In the genomic region with DNA sequence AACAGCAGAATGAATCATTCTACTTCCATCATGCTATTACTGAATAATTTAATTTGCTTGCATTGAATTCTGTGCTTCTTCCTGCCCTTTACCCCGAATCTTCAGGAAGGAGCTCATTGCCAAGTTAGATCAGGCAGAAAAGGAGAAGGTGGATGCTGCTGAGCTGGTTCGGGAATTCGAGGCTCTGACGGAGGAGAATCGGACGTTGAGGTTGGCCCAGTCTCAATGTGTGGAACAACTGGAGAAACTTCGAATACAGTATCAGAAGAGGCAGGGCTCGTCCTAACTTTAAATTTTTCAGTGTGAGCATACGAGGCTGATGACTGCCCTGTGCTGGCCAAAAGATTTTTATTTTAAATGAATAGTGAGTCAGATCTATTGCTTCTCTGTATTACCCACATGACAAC, we compare ENCODE assay signal across 17 cellular contexts. TPM values are rescaled to one million over a fixed set of nuclear protein-coding genes. Genes with fewer than 3 reads are reported as not detected.
A peak's percentile ranks its signal among the peaks of the same experiment; 100 is the strongest.
DNase-seq lines count a peak whose midpoint lies in the region; ATAC-seq, FAIRE-seq and TF ChIP-seq lines count a peak whose summit lies in the region.
"Had no signal": no experiment of that assay in that cellular context is flagged by ENCODE, and none has a peak within 500 bp of the region (broad histone marks: within the 10 kb centered on the region; RNA-seq: fewer than 3 reads in every experiment).

No MANE protein-coding gene starts in this region.

- H3K27ac ChIP-seq in A549, result peak overlapping the region; percentile 18 to 33; a peak in 2 of 6 replicates
- H3K27ac ChIP-seq in PC-3 (ENCODE audit: low read length), result peak overlapping the region; percentile 17
- no peak overlapping the region for H3K27ac ChIP-seq in A673 (ENCODE audit: low read depth, low read length, poor library complexity, severe bottlenecking)

- TF ChIP-seq CTCF in A549 (IDR thresholded peaks at IDR 0.05), result no peak
- TF ChIP-seq CTCF in PC-3 (conservative IDR thresholded peaks at IDR 0.05; ENCODE audit: low read depth, low read length), result no peak
- TF ChIP-seq CTCF in osteocyte (IDR thresholded peaks at IDR 0.05), result no peak
- TF ChIP-seq CTCF in A673 (conservative IDR thresholded peaks at IDR 0.05; ENCODE audit: low read depth, low read length), result no peak

- 80% methylated on average over 9 of the region's 9 CpGs for WGBS in A549 (ENCODE audit: missing lambda C conversion rate)

- H3K4me1 ChIP-seq in A549 (peaks cover 41% of the 10 kb centered on the region), PC-3 (ENCODE audit: insufficient read depth, low read length) (peaks cover 23% of the 10 kb centered on the region), A673 (ENCODE audit: insufficient read depth, low read length, poor library complexity, severe bottlenecking) (no peaks in the 10 kb centered on the region)
- H3K4me1 ChIP-seq: parathyroid adenoma had no signal

- TF ChIP-seq RAD21 in A549 (conservative IDR thresholded peaks at IDR 0.05 in 1 of 2, IDR thresholded peaks at IDR 0.05 in 1 of 2), result no peak

- H3K4me3 ChIP-seq in A549 (no peak overlapping the region), PC-3 (ENCODE audit: low read length) (peak overlapping the region; percentile 12; the same call in 1 of the 2 replicates), A673 (ENCODE audit: low read depth, low read length, poor library complexity, severe bottlenecking) (no peak overlapping the region)
- H3K4me3 ChIP-seq: dorsolateral prefrontal cortex, GM12878 had no signal

- no peak overlapping the region for H3K9ac ChIP-seq in PC-3 (ENCODE audit: low read length)
- H3K9ac ChIP-seq: parathyroid adenoma had no signal

- BruUV-seq in PC-3 (replicated peaks; lab: Mats Ljungman, UMichigan), result no TSS peak
- no TSS peak for BruUV-seq in A673 (replicated peaks; lab: Mats Ljungman, UMichigan)

- H4K20me1 ChIP-seq in PC-3 (ENCODE audit: low read length), result no peaks in the 10 kb centered on the region

- no peaks in the 10 kb centered on the region for H3K79me2 ChIP-seq in PC-3 (ENCODE audit: low read length)
- H3K79me2 ChIP-seq: parathyroid adenoma had no signal

- ATAC-seq in A549, result no peak
- peak; percentile 80 for ATAC-seq in PC-3
- ATAC-seq in activated CD8-positive, alpha-beta memory T cell treated with anti-CD3 and anti-CD28 coated beads, Interleukin-2, amount 10 ng/mL, durations not matched to agents 7 days and 5 days, result no peak
- ATAC-seq: GM12878; stimulated activated naive CD8-positive, alpha-beta T cell treated with anti-CD3 and anti-CD28 coated beads, Interleukin-15, amount 100 ng/mL, for 72 hours had no signal

- no peak for TF ChIP-seq EP300 in A549 (IDR thresholded peaks at IDR 0.05)

- H3K9me3 Mint-ChIP-seq in osteocyte (ENCODE audit: unreplicated experiment), result no peaks in the 10 kb centered on the region
- no peaks in the 10 kb centered on the region for H3K9me3 Mint-ChIP-seq in activated CD8-positive, alpha-beta memory T cell treated with anti-CD3 and anti-CD28 coated beads, Interleukin-2, amount 10 ng/mL, durations not matched to agents 7 days and 5 days (ENCODE audit: low read depth)
- H3K9me3 Mint-ChIP-seq: activated CD4-positive, alpha-beta memory T cell treated with anti-CD3 and anti-CD28 coated beads for 36 hours; stimulated activated naive CD8-positive, alpha-beta T cell treated with anti-CD3 and anti-CD28 coated beads, Interleukin-15, amount 100 ng/mL, for 72 hours had no signal

- H3K27me3 Mint-ChIP-seq in osteocyte (ENCODE audit: unreplicated experiment), result no peaks in the 10 kb centered on the region
- peaks cover 7% of the 10 kb centered on the region for H3K27me3 Mint-ChIP-seq in activated CD8-positive, alpha-beta memory T cell treated with anti-CD3 and anti-CD28 coated beads, Interleukin-2, amount 10 ng/mL, durations not matched to agents 7 days and 5 days
- H3K27me3 Mint-ChIP-seq: activated CD4-positive, alpha-beta memory T cell treated with anti-CD3 and anti-CD28 coated beads for 36 hours; stimulated activated naive CD8-positive, alpha-beta T cell treated with anti-CD3 and anti-CD28 coated beads, Interleukin-15, amount 100 ng/mL, for 72 hours had no signal

- no peak for TF ChIP-seq POLR2A in A549 (IDR thresholded peaks at IDR 0.05; ENCODE audit: low read length)

- FAIRE-seq in A549 (lab: Jason Lieb, UNC), result no peak
- FAIRE-seq: GM12878 had no signal

- DNase-seq in A549 (ENCODE audit: low read depth in 1 of 2, low spot score in 1 of 2), result no peak
- DNase-seq in PC-3, result peak; percentile 54
- DNase-seq in fibroblast of gingiva (ENCODE audit: low read depth), result peak; percentile 34
- DNase-seq in osteocyte (ENCODE audit: extremely low spot score, unreplicated experiment), result no peak
- no peak for DNase-seq in A673 (ENCODE audit: low spot score)
- no peak for DNase-seq in T-helper 9 cell
- DNase-seq in activated CD8-positive, alpha-beta memory T cell treated with anti-CD3 and anti-CD28 coated beads, Interleukin-2, amount 10 ng/mL, durations not matched to agents 7 days and 5 days, result no peak
- no peak for DNase-seq in DMS114 treated with DMSO at 0.1 percent for 48 hours (lab: John Stamatoyannopoulos, UW; ENCODE audit: unreplicated experiment)
- DNase-seq: activated CD4-positive, alpha-beta memory T cell treated with anti-CD3 and anti-CD28 coated beads for 36 hours; dorsolateral prefrontal cortex; KG1; NCI-H1694 treated with DMSO at 0.1 percent for 48 hours; stimulated activated naive CD8-positive, alpha-beta T cell treated with anti-CD3 and anti-CD28 coated beads, Interleukin-15, amount 100 ng/mL, for 72 hours had no signal

- POLR2A ChIA-PET in A549 (lab: Yijun Ruan, JAX), result no interaction called here
- POLR2A ChIA-PET in PC-3 (lab: Charles Lee; ENCODE audit: unreplicated experiment), result interaction anchor here (0.6 to 0.7 kb wide), 2 partner anchors 21 to 34 kb away, joined by 4 read pairs; no protein-coding TSS in a partner anchor
- POLR2A ChIA-PET in A673 (lab: Charles Lee; ENCODE audit: low non-redundant PET), result interaction anchor here (0.7 kb wide), 1 partner anchor 122 kb away, joined by 3 read pairs; no protein-coding TSS in a partner anchor

- H3K36me3 ChIP-seq in PC-3 (ENCODE audit: low read depth, low read length), result no peaks in the 10 kb centered on the region
- H3K36me3 ChIP-seq in A673 (ENCODE audit: insufficient read depth, low read length, poor library complexity, severe bottlenecking), result no peaks in the 10 kb centered on the region

- H3K4me2 ChIP-seq in A549, result peak overlapping the region; percentile 61
- peak overlapping the region; percentile 62 for H3K4me2 ChIP-seq in PC-3 (ENCODE audit: low read length)

- H2AFZ ChIP-seq in PC-3 (ENCODE audit: low read length), result peak overlapping the region; percentile 27
- H2AFZ ChIP-seq: parathyroid adenoma had no signal

- CTCF ChIA-PET in A549 (lab: Yijun Ruan, JAX), result interaction anchor here (1.3 to 2.0 kb wide), 2 partner anchors 10 to 173 kb away, joined by 5 to 13 read pairs; no protein-coding TSS in a partner anchor
- CTCF ChIA-PET in PC-3 (lab: Charles Lee), result interaction anchor here (0.5 to 1.0 kb wide), 5 partner anchors 74 to 331 kb away, joined by 3 to 8 read pairs (median 5); no protein-coding TSS in a partner anchor
- CTCF ChIA-PET in A673 (lab: Charles Lee), result interaction anchor here (1.2 kb wide), 1 partner anchor 10 kb away, joined by 4 read pairs; no protein-coding TSS in a partner anchor
- CTCF ChIA-PET in activated CD8-positive, alpha-beta memory T cell treated with anti-CD3 and anti-CD28 coated beads, Interleukin-2, amount 10 ng/mL, durations not matched to agents 7 days and 5 days (lab: Charles Lee), result no interaction called here

- H3K9me2 ChIP-seq in PC-3 (replicated peaks; ENCODE audit: low read length), result no peaks in the 10 kb centered on the region

- peak overlapping the region; percentile 88 for H3K27ac Mint-ChIP-seq in osteocyte (ENCODE audit: unreplicated experiment)
- no peak overlapping the region for H3K27ac Mint-ChIP-seq in activated CD8-positive, alpha-beta memory T cell treated with anti-CD3 and anti-CD28 coated beads, Interleukin-2, amount 10 ng/mL, durations not matched to agents 7 days and 5 days
- H3K27ac Mint-ChIP-seq: activated CD4-positive, alpha-beta memory T cell treated with anti-CD3 and anti-CD28 coated beads for 36 hours; activated T-helper 1 cell treated with anti-CD3 and anti-CD28 coated beads, Interleukin-12 subunit alpha, Interleukin-12 subunit beta, Interleukin-2, Interleukin-4 antibody, amounts not matched to agents 30 ng/mL and 10 ng/mL and 1 ng/mL, durations not matched to agents 14 hours and 24 hours and 36 hours; stimulated activated naive CD8-positive, alpha-beta T cell treated with anti-CD3 and anti-CD28 coated beads, Interleukin-15, amount 100 ng/mL, for 72 hours had no signal

- H3K4me1 Mint-ChIP-seq in osteocyte (ENCODE audit: unreplicated experiment), result peaks cover 33% of the 10 kb centered on the region
- peaks cover 9% of the 10 kb centered on the region for H3K4me1 Mint-ChIP-seq in activated CD8-positive, alpha-beta memory T cell treated with anti-CD3 and anti-CD28 coated beads, Interleukin-2, amount 10 ng/mL, durations not matched to agents 7 days and 5 days

- H3K27me3 ChIP-seq in PC-3 (ENCODE audit: low read length) (no peaks in the 10 kb centered on the region), A673 (replicated peaks; ENCODE audit: insufficient read depth, low read depth, low read length, poor library complexity) (no peaks in the 10 kb centered on the region)
- H3K27me3 ChIP-seq: dorsolateral prefrontal cortex had no signal

- no peaks in the 10 kb centered on the region for H3K36me3 Mint-ChIP-seq in osteocyte (ENCODE audit: unreplicated experiment)
- peaks cover 10% of the 10 kb centered on the region for H3K36me3 Mint-ChIP-seq in activated CD8-positive, alpha-beta memory T cell treated with anti-CD3 and anti-CD28 coated beads, Interleukin-2, amount 10 ng/mL, durations not matched to agents 7 days and 5 days
- H3K36me3 Mint-ChIP-seq: activated CD4-positive, alpha-beta memory T cell treated with anti-CD3 and anti-CD28 coated beads for 36 hours had no signal

- no peak overlapping the region for H3K4me3 Mint-ChIP-seq in osteocyte (ENCODE audit: unreplicated experiment)
- H3K4me3 Mint-ChIP-seq in activated CD8-positive, alpha-beta memory T cell treated with anti-CD3 and anti-CD28 coated beads, Interleukin-2, amount 10 ng/mL, durations not matched to agents 7 days and 5 days, result no peak overlapping the region
- H3K4me3 Mint-ChIP-seq: activated CD4-positive, alpha-beta memory T cell treated with anti-CD3 and anti-CD28 coated beads for 36 hours; activated T-helper 1 cell treated with anti-CD3 and anti-CD28 coated beads, Interleukin-12 subunit alpha, Interleukin-12 subunit beta, Interleukin-2, Interleukin-4 antibody, amounts not matched to agents 30 ng/mL and 10 ng/mL and 1 ng/mL, durations not matched to agents 14 hours and 24 hours and 36 hours; stimulated activated naive CD8-positive, alpha-beta T cell treated with anti-CD3 and anti-CD28 coated beads, Interleukin-15, amount 100 ng/mL, for 72 hours had no signal

- H3F3A ChIP-seq in PC-3 (ENCODE audit: low read length, unreplicated experiment), result no peaks in the 10 kb centered on the region

- intact Hi-C loops in PC-3 (cut with micrococcal nuclease), result loop anchor here (2.0 kb wide), 1 partner anchor 22 kb away; no protein-coding TSS in a partner anchor
- intact Hi-C loops in A673 (cut with micrococcal nuclease; ENCODE audit: unreplicated experiment), result no loop called here

- no peaks in the 10 kb centered on the region for H3K9me3 ChIP-seq in A549
- no peaks in the 10 kb centered on the region for H3K9me3 ChIP-seq in PC-3 (ENCODE audit: low read length)
- H3K9me3 ChIP-seq in A673 (ENCODE audit: low read depth, low read length, poor library complexity, severe bottlenecking), result no peaks in the 10 kb centered on the region

RNA-seq across cellular contexts. Expression of a gene that starts 44.2 kb away (rescaled TPM):
- polyA plus RNA-seq in A549 (2011; rRNA removed) (4.7 and 5.7 TPM in 2 replicates), A549 (2017; fragmentation: RNase III; extraction: RNeasy Plus Mini Kit Qiagen cat#74134 plus additional on column Dnase treatment) (2.5 to 3.6 TPM (median 2.9 TPM) in 3 replicates)
- polyA plus RNA-seq in A549 (2012; cell fraction: cytosol; rRNA removed), result 1.6 and 2.0 TPM in 2 replicates
- 2.2 and 2.6 TPM in 2 replicates for polyA plus RNA-seq in A549 (2012; cell fraction: nucleus; rRNA removed)
- polyA minus RNA-seq in A549 (2011; rRNA and poly(A)+ RNA removed), result 3.9 and 6.0 TPM in 2 replicates
- total RNA-seq in PC-3 (2014; rRNA removed) (0.46 and 1.3 TPM in 2 replicates), osteocyte (1.8 and 2.4 TPM in 2 replicates), A673 (2021) (2.2 and 3.1 TPM in 2 replicates)
- 1 to 10 TPM; 9.3 to 9.5 TPM for total RNA-seq in activated CD8-positive, alpha-beta memory T cell treated with anti-CD3 and anti-CD28 coated beads, Interleukin-2, amount 10 ng/mL, durations not matched to agents 7 days and 5 days
- total RNA-seq: NCI-H460 had no signal

Comparison
In these comparisons a context has a peak if more than half of its experiments do, and no peak if none do; other contexts are left out.
1. DNase-seq: peak in PC-3 (single experiment) and fibroblast of gingiva (single experiment); none in A549 (0 of 2), osteocyte (single experiment), A673 (single experiment), T-helper 9 cell (single experiment), activated CD8-positive, alpha-beta memory T cell treated with anti-CD3 and anti-CD28 coated beads, Interleukin-2, amount 10 ng/mL, durations not matched to agents 7 days and 5 days (single experiment) and DMS114 treated with DMSO at 0.1 percent for 48 hours (single experiment).